ENCODE assay signal across 8 cellular contexts in the genomic region with DNA sequence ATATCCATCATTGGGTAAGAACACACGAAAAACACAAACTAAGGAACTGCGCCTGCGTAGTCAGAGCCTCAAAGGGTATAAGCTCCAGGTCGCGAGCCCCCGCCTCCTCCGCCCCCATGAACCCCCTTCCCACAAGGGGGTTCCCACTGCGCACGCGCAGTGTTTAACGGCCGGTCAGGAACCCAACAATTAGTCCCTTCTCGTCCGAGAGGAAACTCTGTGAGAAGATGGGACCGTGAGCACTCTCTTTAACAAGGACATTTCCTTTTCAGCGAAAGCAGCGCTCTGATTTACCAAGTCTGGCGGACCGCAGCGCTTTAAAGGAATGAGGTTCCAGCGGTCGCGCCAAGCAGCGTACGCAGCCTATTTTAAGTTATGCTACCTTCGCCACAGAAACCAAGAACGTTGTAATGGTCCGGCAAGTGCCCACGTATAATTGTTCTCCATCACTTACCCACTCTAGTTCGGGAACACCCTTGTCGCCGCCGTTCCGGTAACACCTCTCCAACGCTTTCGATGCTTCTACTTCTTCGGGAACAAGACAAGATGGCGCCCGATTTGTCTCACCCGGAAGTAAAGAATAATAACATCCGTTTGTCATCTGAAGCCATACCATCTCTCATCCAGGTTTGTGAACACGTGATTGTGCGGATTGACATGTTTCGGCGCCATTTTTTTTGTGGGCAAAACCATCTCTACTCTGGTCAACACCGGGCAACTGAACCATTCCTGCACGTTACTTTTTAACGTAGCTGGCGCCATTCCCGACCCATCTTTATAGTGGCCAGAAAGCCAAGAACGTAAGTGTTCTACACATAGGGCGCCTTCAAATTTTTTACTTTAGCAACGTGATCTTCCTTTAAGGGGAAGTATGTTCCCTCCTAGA. TPM values are rescaled to one million over a fixed set of nuclear protein-coding genes. Genes with fewer than 3 reads are reported as not detected.
A peak's percentile ranks its signal among the peaks of the same experiment; 100 is the strongest.
DNase-seq lines count a peak whose midpoint lies in the region; ATAC-seq and TF ChIP-seq lines count a peak whose summit lies in the region.

A gene with protein sequence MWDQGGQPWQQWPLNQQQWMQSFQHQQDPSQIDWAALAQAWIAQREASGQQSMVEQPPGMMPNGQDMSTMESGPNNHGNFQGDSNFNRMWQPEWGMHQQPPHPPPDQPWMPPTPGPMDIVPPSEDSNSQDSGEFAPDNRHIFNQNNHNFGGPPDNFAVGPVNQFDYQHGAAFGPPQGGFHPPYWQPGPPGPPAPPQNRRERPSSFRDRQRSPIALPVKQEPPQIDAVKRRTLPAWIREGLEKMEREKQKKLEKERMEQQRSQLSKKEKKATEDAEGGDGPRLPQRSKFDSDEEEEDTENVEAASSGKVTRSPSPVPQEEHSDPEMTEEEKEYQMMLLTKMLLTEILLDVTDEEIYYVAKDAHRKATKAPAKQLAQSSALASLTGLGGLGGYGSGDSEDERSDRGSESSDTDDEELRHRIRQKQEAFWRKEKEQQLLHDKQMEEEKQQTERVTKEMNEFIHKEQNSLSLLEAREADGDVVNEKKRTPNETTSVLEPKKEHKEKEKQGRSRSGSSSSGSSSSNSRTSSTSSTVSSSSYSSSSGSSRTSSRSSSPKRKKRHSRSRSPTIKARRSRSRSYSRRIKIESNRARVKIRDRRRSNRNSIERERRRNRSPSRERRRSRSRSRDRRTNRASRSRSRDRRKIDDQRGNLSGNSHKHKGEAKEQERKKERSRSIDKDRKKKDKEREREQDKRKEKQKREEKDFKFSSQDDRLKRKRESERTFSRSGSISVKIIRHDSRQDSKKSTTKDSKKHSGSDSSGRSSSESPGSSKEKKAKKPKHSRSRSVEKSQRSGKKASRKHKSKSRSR (minus strand): TSS at position 548 of the 886 bp plus-strand sequence. CDS start 10,649 bp downstream, outside the sequence.

- no peaks in the 10 kb centered on the region for H3K9me3 ChIP-seq in hepatocyte (ENCODE audit: low read depth)

- H3K4me1 ChIP-seq in hepatocyte (ENCODE audit: insufficient read depth): peaks cover 21% of the 10 kb centered on the region

- H3K4me3 ChIP-seq in hepatocyte: peak within 1 kb of the TSS; percentile 86

- WGBS in hepatocyte (ENCODE audit: low lambda C conversion rate, missing lambda C conversion rate): 1% methylated on average over 53 of the region's 53 CpGs

- H3K79me2 ChIP-seq in hepatocyte: peaks cover 68% of the 10 kb centered on the region

- TF ChIP-seq CTCF in hepatocyte (IDR thresholded peaks at IDR 0.05; ENCODE audit: poor library complexity): no peak

- H3K36me3 ChIP-seq in hepatocyte (replicated peaks; ENCODE audit: insufficient read depth, low read depth): no peaks in the 10 kb centered on the region

- peaks cover 45% of the 10 kb centered on the region for H4K20me1 ChIP-seq in hepatocyte (ENCODE audit: insufficient read depth, poor library complexity, severe bottlenecking)

- H3K9me2 ChIP-seq in hepatocyte (replicated peaks; ENCODE audit: insufficient read depth): no peaks in the 10 kb centered on the region

- H3K27me3 ChIP-seq in hepatocyte: no peaks in the 10 kb centered on the region

- DNase-seq in NCI-H2081 (lab: John Stamatoyannopoulos, UW) (peak; percentile 90 to 96), T1000 (lab: John Stamatoyannopoulos, UW) (peak; percentile 85), astrocyte of the hippocampus (ENCODE audit: low read depth, low spot score) (peak; percentile 98), hepatocyte (ENCODE audit: low spot score) (peak; percentile 97), renal cortical epithelial cell (ENCODE audit: low read depth) (peak; percentile 99), cortex of kidney (lab: John Stamatoyannopoulos, UW) (no peak)

- H3K4me2 ChIP-seq in hepatocyte: peak within 1 kb of the TSS; percentile 88

- peak within 1 kb of the TSS; percentile 99 for H3K27ac ChIP-seq in hepatocyte

- ATAC-seq in GM18508 (IDR thresholded peaks at IDR 0.05; ENCODE audit: insufficient read depth, unreplicated experiment): peak; percentile 89
- ATAC-seq in HG03025 (IDR thresholded peaks at IDR 0.05; ENCODE audit: low FRiP score, unreplicated experiment): peak; percentile 93

- peak within 1 kb of the TSS; percentile 90 for H2AFZ ChIP-seq in hepatocyte

RNA-seq across cellular contexts. Expression of the gene that starts here (rescaled TPM):
- total RNA-seq in hepatocyte (80.8 and 85.7 TPM in 2 replicates), renal cortical epithelial cell (30.7 and 79.4 TPM in 2 replicates)
- polyA plus RNA-seq in hepatocyte: 88.7 and 117 TPM in 2 replicates
